1 cellular context compared by ENCODE assay signal in genomic region chrX:45859407-45859806, GRCh38.
A peak's percentile ranks its signal among the peaks of the same experiment; 100 is the strongest.
TF ChIP-seq lines count a peak whose summit lies in the region.

No MANE protein-coding gene starts in this region.

TF ChIP-seq in A549, 52 proteins besides CTCF, POLR2A, EP300 and RAD21 (continued from another document):
- 0 out of 2 replicates have a peak, but pooled peaks have one; percentile 19 for TF ChIP-seq REST (IDR thresholded peaks at IDR 0.05)
- TF ChIP-seq EHF (CRISPR knock-in tag; IDR thresholded peaks at IDR 0.05): no peak
